In genomic region chr15:56042031-56042430, GRCh38 we compare ENCODE assay signal across 18 cellular contexts. TPM values are rescaled to one million over a fixed set of nuclear protein-coding genes. Genes with fewer than 3 reads are reported as not detected.
DNase-seq lines count a peak whose midpoint lies in the region; ATAC-seq and TF ChIP-seq lines count a peak whose summit lies in the region.
"Had no signal": no experiment of that assay in that cellular context is flagged by ENCODE, and none has a peak within 500 bp of the region (broad histone marks: within the 10 kb centered on the region; RNA-seq: fewer than 3 reads in every experiment).

No MANE protein-coding gene starts in this region.

- POLR2A ChIA-PET in HEK293 (lab: Yijun Ruan, JAX): interaction anchor here (1.1 kb wide), 2 partner anchors 23 to 48 kb away, joined by 4 read pairs; partner anchors contain the start of gene NEDD4
- POLR2A ChIA-PET in naive thymus-derived CD4-positive, alpha-beta T cell (lab: Charles Lee): interaction anchor here (0.6 to 1.0 kb wide), 3 partner anchors 22 to 1180 kb away, joined by 3 read pairs; no protein-coding TSS in a partner anchor

- ATAC-seq in activated T-cell treated with anti-CD3 and anti-CD28 coated beads, Interleukin-2, amount 50 U/mL, for 72 hours (replicated peaks in 1 of 2): no peak
- ATAC-seq in activated naive CD8-positive, alpha-beta T cell treated with anti-CD3 and anti-CD28 coated beads, Interleukin-2, amount 50 U/mL, for 24 hours: no peak
- ATAC-seq in naive thymus-derived CD4-positive, alpha-beta T cell: no peak
- ATAC-seq in GM18511 (IDR thresholded peaks at IDR 0.05; ENCODE audit: unreplicated experiment): no peak
- ATAC-seq in HG03469 (IDR thresholded peaks at IDR 0.05; ENCODE audit: unreplicated experiment): no peak
- ATAC-seq: left lobe of liver, mucosa of descending colon, right cardiac atrium had no signal

- no peak overlapping the region for H3K27ac Mint-ChIP-seq in activated T-cell treated with anti-CD3 and anti-CD28 coated beads, Interleukin-2, amount 50 U/mL, for 72 hours
- peak overlapping the region; percentile 91 for H3K27ac Mint-ChIP-seq in activated naive CD8-positive, alpha-beta T cell treated with anti-CD3 and anti-CD28 coated beads, Interleukin-2, amount 50 U/mL, for 24 hours
- H3K27ac Mint-ChIP-seq in naive thymus-derived CD4-positive, alpha-beta T cell: peak overlapping the region in 8 of 9 donors; percentile 85 to 96 (median 90)
- H3K27ac Mint-ChIP-seq: CD14-positive monocyte had no signal

- no peak overlapping the region for H3K4me3 ChIP-seq in HEK293 (ENCODE audit: low read depth, low read length)
- H3K4me3 ChIP-seq in naive thymus-derived CD4-positive, alpha-beta T cell (ENCODE audit: low read length): no peak overlapping the region
- H3K4me3 ChIP-seq: mucosa of descending colon, stomach had no signal

- peaks cover 12% of the 10 kb centered on the region; the same call in 1 of the 2 replicates for H3K4me1 ChIP-seq in HEK293 (ENCODE audit: control insufficient read depth, insufficient read depth, low read length)
- H3K4me1 ChIP-seq in naive thymus-derived CD4-positive, alpha-beta T cell (ENCODE audit: control insufficient read depth in 2 of 2, insufficient read depth in 2 of 2, low read length in 2 of 2): peaks cover 20 to 24% of the 10 kb centered on the region in 2 donors

- H3K36me3 Mint-ChIP-seq in activated T-cell treated with anti-CD3 and anti-CD28 coated beads, Interleukin-2, amount 50 U/mL, for 72 hours (ENCODE audit: insufficient read depth in 2 of 2): peaks cover 12 to 17% of the 10 kb centered on the region in 2 donors
- H3K36me3 Mint-ChIP-seq in activated naive CD8-positive, alpha-beta T cell treated with anti-CD3 and anti-CD28 coated beads, Interleukin-2, amount 50 U/mL, for 24 hours (ENCODE audit: low read depth): peaks cover 25% of the 10 kb centered on the region
- H3K36me3 Mint-ChIP-seq in naive thymus-derived CD4-positive, alpha-beta T cell: peaks cover 0 to 17% (median 0%) of the 10 kb centered on the region in 5 donors
- H3K36me3 Mint-ChIP-seq: CD14-positive monocyte had no signal

- DNase-seq in activated T-cell treated with anti-CD3 and anti-CD28 coated beads, Interleukin-2, amount 50 U/mL, for 72 hours: no peak
- no peak for DNase-seq in activated T-cell treated with anti-CD3 and anti-CD28 coated beads, Interleukin-2, amount 50 U/mL, for 1 hour
- no peak for DNase-seq in activated naive CD8-positive, alpha-beta T cell treated with anti-CD3 and anti-CD28 coated beads, Interleukin-2, amount 50 U/mL, for 24 hours
- no peak for DNase-seq in naive thymus-derived CD4-positive, alpha-beta T cell
- DNase-seq in RPMI8226: no peak
- DNase-seq: GOT3; mucosa of descending colon; NCI-H187 treated with DMSO at 0.1 percent for 48 hours; NCI-H446 treated with DMSO at 0.1 percent for 48 hours; NK-92 treated with Interleukin-12 subunit alpha and Interleukin-12 subunit beta, amount 100 ng/mL, for 24 hours; right cardiac atrium; stomach had no signal

- H3K27me3 Mint-ChIP-seq in activated T-cell treated with anti-CD3 and anti-CD28 coated beads, Interleukin-2, amount 50 U/mL, for 72 hours (ENCODE audit: low read depth): no peaks in the 10 kb centered on the region
- peaks cover 3% of the 10 kb centered on the region for H3K27me3 Mint-ChIP-seq in activated naive CD8-positive, alpha-beta T cell treated with anti-CD3 and anti-CD28 coated beads, Interleukin-2, amount 50 U/mL, for 24 hours
- peaks cover 0 to 3% (median 0%) of the 10 kb centered on the region in 5 donors for H3K27me3 Mint-ChIP-seq in naive thymus-derived CD4-positive, alpha-beta T cell

- H3K9me3 Mint-ChIP-seq in activated T-cell treated with anti-CD3 and anti-CD28 coated beads, Interleukin-2, amount 50 U/mL, for 72 hours: peaks cover 9 to 15% of the 10 kb centered on the region in 2 donors
- peaks cover 41% of the 10 kb centered on the region for H3K9me3 Mint-ChIP-seq in activated naive CD8-positive, alpha-beta T cell treated with anti-CD3 and anti-CD28 coated beads, Interleukin-2, amount 50 U/mL, for 24 hours
- H3K9me3 Mint-ChIP-seq in naive thymus-derived CD4-positive, alpha-beta T cell: peaks cover 0 to 22% (median 2%) of the 10 kb centered on the region in 11 donors

- H3K4me1 Mint-ChIP-seq in activated T-cell treated with anti-CD3 and anti-CD28 coated beads, Interleukin-2, amount 50 U/mL, for 72 hours (ENCODE audit: low read depth): peaks cover 64% of the 10 kb centered on the region
- H3K4me1 Mint-ChIP-seq in activated naive CD8-positive, alpha-beta T cell treated with anti-CD3 and anti-CD28 coated beads, Interleukin-2, amount 50 U/mL, for 24 hours: peaks cover 68% of the 10 kb centered on the region
- H3K4me1 Mint-ChIP-seq in naive thymus-derived CD4-positive, alpha-beta T cell: peaks cover 8 to 63% (median 46%) of the 10 kb centered on the region in 7 donors

- H3K4me3 Mint-ChIP-seq in activated T-cell treated with anti-CD3 and anti-CD28 coated beads, Interleukin-2, amount 50 U/mL, for 72 hours: peak overlapping the region; percentile 24 to 41
- no peak overlapping the region for H3K4me3 Mint-ChIP-seq in activated naive CD8-positive, alpha-beta T cell treated with anti-CD3 and anti-CD28 coated beads, Interleukin-2, amount 50 U/mL, for 24 hours
- H3K4me3 Mint-ChIP-seq in naive thymus-derived CD4-positive, alpha-beta T cell: peak overlapping the region in 6 of 10 donors; percentile 13 to 77 (median 63)
- H3K4me3 Mint-ChIP-seq: CD14-positive monocyte had no signal

- intact Hi-C loops in naive thymus-derived CD4-positive, alpha-beta T cell (cut with micrococcal nuclease): loop anchor here (2.0 to 5.0 kb wide), 3 partner anchors 49 to 203 kb away; partner anchors contain the start of genes NEDD4 (in 2 of the 2) and RFX7 (in 1 of the 2)

- no peaks in the 10 kb centered on the region for H3K36me3 ChIP-seq in HEK293 (ENCODE audit: control insufficient read depth in 2 of 2, insufficient read depth in 1 of 2, low read length in 2 of 2)
- no peaks in the 10 kb centered on the region for H3K36me3 ChIP-seq in naive thymus-derived CD4-positive, alpha-beta T cell (ENCODE audit: control insufficient read depth in 2 of 3, insufficient read depth in 3 of 3, low read length in 3 of 3)
- H3K36me3 ChIP-seq: stomach had no signal

- no peak for TF ChIP-seq CTCF in HEK293 (tag by site-specific recombination; IDR thresholded peaks at IDR 0.05)

- H3K9me3 ChIP-seq in HEK293 (ENCODE audit: control insufficient read depth, insufficient read depth, low read depth, low read length): no peaks in the 10 kb centered on the region
- no peaks in the 10 kb centered on the region for H3K9me3 ChIP-seq in naive thymus-derived CD4-positive, alpha-beta T cell (ENCODE audit: control insufficient read depth in 2 of 3, low read length in 3 of 3)
- H3K9me3 ChIP-seq: mucosa of descending colon had no signal

- CTCF ChIA-PET in HEK293 (lab: Yijun Ruan, JAX): interaction anchor here (0.7 to 1.4 kb wide), 3 partner anchors 10 to 125 kb away, joined by 3 to 5 read pairs (median 3); no protein-coding TSS in a partner anchor
- CTCF ChIA-PET in naive thymus-derived CD4-positive, alpha-beta T cell (lab: Charles Lee): interaction anchor here (1.2 kb wide), 1 partner anchor 12 kb away, joined by 4 read pairs; no protein-coding TSS in a partner anchor

- no peaks in the 10 kb centered on the region for H3K27me3 ChIP-seq in naive thymus-derived CD4-positive, alpha-beta T cell (ENCODE audit: control insufficient read depth in 2 of 2, insufficient read depth in 2 of 2, low read length in 2 of 2)
- H3K27me3 ChIP-seq: stomach had no signal

- H3K27ac ChIP-seq in HEK293 (ENCODE audit: extremely low read depth, low read depth, low read length): peak overlapping the region; percentile 12; the same call in 1 of the 2 replicates
- no peak overlapping the region for H3K27ac ChIP-seq in naive thymus-derived CD4-positive, alpha-beta T cell (ENCODE audit: low read depth, low read length)
- H3K27ac ChIP-seq: RWPE1, stomach had no signal

TF ChIP-seq in HEK293, 187 proteins besides CTCF, POLR2A, EP300 and RAD21:
- TF ChIP-seq ZXDB (tag by site-specific recombination; IDR thresholded peaks at IDR 0.05): peak; percentile 21; the same call in 1 of the 2 replicates
- no peak for TF ChIP-seq ZNF155 (tag by site-specific recombination; IDR thresholded peaks at IDR 0.05)

RNA-seq across cellular contexts. Expression of gene NEDD4, which starts 48.6 kb away (rescaled TPM):
- 10 to 100 TPM; 21.3 to 32.2 TPM for total RNA-seq in activated T-cell treated with anti-CD3 and anti-CD28 coated beads, Interleukin-2, amount 50 U/mL, for 72 hours
- total RNA-seq in naive thymus-derived CD4-positive, alpha-beta T cell: 10 to 100 TPM in 1 of 5 experiments, 1 to 10 TPM in 4; 3.3 to 15.1 (median 5.4) TPM
- polyA plus RNA-seq in naive thymus-derived CD4-positive, alpha-beta T cell: 1 to 10 TPM; 1.1 to 3.4 TPM
